ENCODE assay signal across 8 cellular contexts in genomic region chr3:87227104-87227834, GRCh38. TPM values are rescaled to one million over a fixed set of nuclear protein-coding genes. Genes with fewer than 3 reads are reported as not detected.
DNase-seq lines count a peak whose midpoint lies in the region; ATAC-seq and TF ChIP-seq lines count a peak whose summit lies in the region.

Gene CHMP2B (plus strand): TSS chr3:87227309. CDS start chr3:87227523, 214 bp downstream.

- H3K27ac Mint-ChIP-seq in CD4-positive, CD25-positive, alpha-beta regulatory T cell: peak within 1 kb of the TSS; percentile 98 to 99 (median 99)

- intact Hi-C loops in left lung (cut with DNase I): no loop called here

- H3K27ac ChIP-seq in CD4-positive, CD25-positive, alpha-beta regulatory T cell (ENCODE audit: insufficient read depth, low read length, poor library complexity, severe bottlenecking): peak within 1 kb of the TSS; percentile 81
- peak within 1 kb of the TSS; percentile 96 to 98 for H3K27ac ChIP-seq in left lung

- H3K4me1 Mint-ChIP-seq in CD4-positive, CD25-positive, alpha-beta regulatory T cell: peaks cover 25 to 53% (median 43%) of the 10 kb centered on the region in 4 donors

- H3K9me3 Mint-ChIP-seq in CD4-positive, CD25-positive, alpha-beta regulatory T cell: peaks cover 0 to 2% (median 0%) of the 10 kb centered on the region in 7 donors

- H3K9me3 ChIP-seq in CD4-positive, CD25-positive, alpha-beta regulatory T cell (ENCODE audit: control insufficient read depth in 2 of 2, low read length in 2 of 2): no peaks in the 10 kb centered on the region
- no peaks in the 10 kb centered on the region for H3K9me3 ChIP-seq in left lung

- peaks cover 8% of the 10 kb centered on the region for H3K27me3 ChIP-seq in CD4-positive, CD25-positive, alpha-beta regulatory T cell (ENCODE audit: control insufficient read depth, insufficient read depth, low read length)
- H3K27me3 ChIP-seq in left lung: no peaks in the 10 kb centered on the region

- H3K36me3 ChIP-seq in CD4-positive, CD25-positive, alpha-beta regulatory T cell (ENCODE audit: control insufficient read depth, insufficient read depth, low read length): no peaks in the 10 kb centered on the region
- H3K36me3 ChIP-seq in left lung: no peaks in the 10 kb centered on the region

- H3K4me1 ChIP-seq in CD4-positive, CD25-positive, alpha-beta regulatory T cell (ENCODE audit: control insufficient read depth, insufficient read depth, low read length, poor library complexity, severe bottlenecking): peaks cover 31% of the 10 kb centered on the region
- H3K4me1 ChIP-seq in left lung: peaks cover 15 to 32% of the 10 kb centered on the region in 2 donors

- peak; percentile 86 to 94 (median 88) for DNase-seq in CD4-positive, CD25-positive, alpha-beta regulatory T cell
- peak; percentile 48 for DNase-seq in NCI-H774 (lab: John Stamatoyannopoulos, UW)
- peak; percentile 88 to 89 for DNase-seq in activated CD4-positive, alpha-beta T cell treated with anti-CD3 and anti-CD28 coated beads, Interleukin-2, amount 50 U/mL, for 4 hours
- peak; percentile 95 for DNase-seq in dermis blood vessel endothelial cell
- peak; percentile 94 to 99 for DNase-seq in left lung
- peak; percentile 86 for DNase-seq in stimulated activated CD4-positive, alpha-beta T cell treated with anti-CD3 and anti-CD28 coated beads, Interleukin-2, amount 100 ng/mL, for 4 hours (ENCODE audit: low read depth)

- H3K4me3 ChIP-seq in CD4-positive, CD25-positive, alpha-beta regulatory T cell (ENCODE audit: low read depth, low read length): peak within 1 kb of the TSS; percentile 93
- peak within 1 kb of the TSS; percentile 82 to 94 for H3K4me3 ChIP-seq in left lung

- H3K36me3 Mint-ChIP-seq in CD4-positive, CD25-positive, alpha-beta regulatory T cell: peaks cover 9% of the 10 kb centered on the region

- peak within 1 kb of the TSS; percentile 97 to 100 (median 98) for H3K4me3 Mint-ChIP-seq in CD4-positive, CD25-positive, alpha-beta regulatory T cell

- no peak for TF ChIP-seq CTCF in left lung (IDR thresholded peaks at IDR 0.05)

- peaks cover 25% of the 10 kb centered on the region for H3K27me3 Mint-ChIP-seq in CD4-positive, CD25-positive, alpha-beta regulatory T cell

- ATAC-seq in CD4-positive, CD25-positive, alpha-beta regulatory T cell (ENCODE audit: low read depth in 2 of 2): peak; percentile 83 to 90
- ATAC-seq in GM19438 (IDR thresholded peaks at IDR 0.05; ENCODE audit: low read depth, unreplicated experiment) (peak; percentile 94), HG03571 (IDR thresholded peaks at IDR 0.05; ENCODE audit: unreplicated experiment) (peak; percentile 98), left lung (peak; percentile 94)

RNA-seq across cellular contexts. Expression of gene CHMP2B, which starts in this region (rescaled TPM):
- total RNA-seq in CD4-positive, CD25-positive, alpha-beta regulatory T cell: 35.4 TPM
- polyA plus RNA-seq in CD4-positive, CD25-positive, alpha-beta regulatory T cell: 10 to 100 TPM; 43.9 to 66.9 (median 48.5) TPM
- 18.5 and 23.5 TPM in 2 replicates for total RNA-seq in dermis blood vessel endothelial cell
- 10 to 100 TPM; 41.1 to 47.4 TPM for total RNA-seq in left lung

Comparison
In these comparisons a context has a peak if more than half of its experiments do, and no peak if none do; other contexts are left out.
1. Peak in every context shown above with its lines: DNase-seq, ATAC-seq, H3K4me3 ChIP-seq and H3K27ac ChIP-seq.